In genomic region chr1:172957491-172957890, GRCh38 we compare ENCODE assay signal across 34 cellular contexts.
"Had no signal": no experiment of that assay in that cellular context is flagged by ENCODE, and none has a peak within 500 bp of the region (broad histone marks: within the 10 kb centered on the region; RNA-seq: fewer than 3 reads in every experiment).

No MANE protein-coding gene starts in this region.

- H3K9me3 Mint-ChIP-seq: activated CD4-positive, alpha-beta memory T cell treated with anti-CD3 and anti-CD28 coated beads for 36 hours; activated CD4-positive, alpha-beta T cell treated with anti-CD3 and anti-CD28 coated beads, Interleukin-2, amount 10 ng/mL, durations not matched to agents 24 days and 14 days; activated naive CD4-positive, alpha-beta T cell treated with anti-CD3 and anti-CD28 coated beads for 36 hours; activated naive CD4-positive, alpha-beta T cell treated with anti-CD3 and anti-CD28 coated beads, Interleukin-2, amount 50 U/mL, for 24 hours; activated naive CD8-positive, alpha-beta T cell treated with anti-CD3 and anti-CD28 coated beads for 36 hours; activated naive CD8-positive, alpha-beta T cell treated with anti-CD3 and anti-CD28 coated beads, Interleukin-2, amount 50 U/mL, for 24 hours; activated T-helper 1 cell treated with anti-CD3 and anti-CD28 coated beads, Interleukin-12 subunit alpha, Interleukin-12 subunit beta, Interleukin-2, Interleukin-4 antibody, amounts not matched to agents 30 ng/mL and 10 ng/mL and 1 ng/mL, durations not matched to agents 14 hours and 24 hours and 36 hours; activated T-helper 2 cell treated with anti-CD3 and anti-CD28 coated beads, Interferon-gamma antibody, Interleukin-2, Interleukin-4, amounts not matched to agents 10 μg/mL and 5 μg/mL and 100 μg/mL, durations not matched to agents 14 hours and 24 hours and 36 hours; effector memory CD8-positive, alpha-beta T cell; T-helper 2 cell treated with Interferon-gamma antibody and Interleukin-4, amounts not matched to agents 5 μg/mL and 100 μg/mL, for 36 hours had no signal

- H3K4me1 Mint-ChIP-seq: activated CD4-positive, alpha-beta T cell treated with anti-CD3 and anti-CD28 coated beads, Interleukin-2, amount 10 ng/mL, durations not matched to agents 24 days and 14 days; activated CD8-positive, alpha-beta memory T cell treated with anti-CD3 and anti-CD28 coated beads, Interleukin-2, amount 10 ng/mL, durations not matched to agents 7 days and 5 days; activated naive CD4-positive, alpha-beta T cell treated with anti-CD3 and anti-CD28 coated beads, Interleukin-2, amount 50 U/mL, for 24 hours had no signal

- H3K27ac ChIP-seq: adrenal gland, body of pancreas, epithelial cell of prostate, esophagus squamous epithelium, gastroesophageal sphincter, heart right ventricle had no signal

- H3K27ac Mint-ChIP-seq: activated CD4-positive, alpha-beta memory T cell treated with anti-CD3 and anti-CD28 coated beads for 36 hours; activated CD4-positive, alpha-beta T cell treated with anti-CD3 and anti-CD28 coated beads for 36 hours; activated CD4-positive, alpha-beta T cell treated with anti-CD3 and anti-CD28 coated beads, Interleukin-2, amount 10 ng/mL, durations not matched to agents 24 days and 14 days; activated CD8-positive, alpha-beta memory T cell treated with anti-CD3 and anti-CD28 coated beads, Interleukin-2, amount 10 ng/mL, durations not matched to agents 7 days and 5 days; activated CD8-positive, alpha-beta T cell treated with anti-CD3 and anti-CD28 coated beads, Interleukin-2, amount 10 ng/mL, durations not matched to agents 7 days and 5 days; activated naive CD4-positive, alpha-beta T cell treated with anti-CD3 and anti-CD28 coated beads for 36 hours; activated naive CD4-positive, alpha-beta T cell treated with anti-CD3 and anti-CD28 coated beads, Interleukin-2, amount 50 U/mL, for 24 hours; activated naive CD8-positive, alpha-beta T cell treated with anti-CD3 and anti-CD28 coated beads for 36 hours; activated naive CD8-positive, alpha-beta T cell treated with anti-CD3 and anti-CD28 coated beads, Interleukin-2, amount 50 U/mL, for 24 hours; activated T-helper 1 cell treated with anti-CD3 and anti-CD28 coated beads, Interleukin-12 subunit alpha, Interleukin-12 subunit beta, Interleukin-2, Interleukin-4 antibody, amounts not matched to agents 30 ng/mL and 10 ng/mL and 1 ng/mL, durations not matched to agents 14 hours and 24 hours and 36 hours; activated T-helper 2 cell treated with anti-CD3 and anti-CD28 coated beads, Interferon-gamma antibody, Interleukin-2, Interleukin-4, amounts not matched to agents 10 μg/mL and 5 μg/mL and 100 μg/mL, durations not matched to agents 14 hours and 24 hours and 36 hours; effector memory CD8-positive, alpha-beta T cell; T-helper 17 cell; T-helper 2 cell treated with Interferon-gamma antibody and Interleukin-4, amounts not matched to agents 5 μg/mL and 100 μg/mL, for 36 hours had no signal

- ATAC-seq: activated CD4-positive, alpha-beta T cell treated with anti-CD3 and anti-CD28 coated beads for 36 hours; activated CD8-positive, alpha-beta memory T cell treated with anti-CD3 and anti-CD28 coated beads, Interleukin-2, amount 10 ng/mL, durations not matched to agents 7 days and 5 days; activated CD8-positive, alpha-beta T cell treated with anti-CD3 and anti-CD28 coated beads, Interleukin-2, amount 10 ng/mL, durations not matched to agents 7 days and 5 days; activated naive CD8-positive, alpha-beta T cell treated with anti-CD3 and anti-CD28 coated beads, Interleukin-2, amount 50 U/mL, for 24 hours; body of pancreas; effector memory CD8-positive, alpha-beta T cell; gastroesophageal sphincter; heart right ventricle; T-helper 17 cell had no signal

- H3K4me3 ChIP-seq: adrenal gland, body of pancreas, esophagus squamous epithelium, gastroesophageal sphincter, heart right ventricle had no signal

- H3K36me3 ChIP-seq: adrenal gland, esophagus squamous epithelium, gastroesophageal sphincter, heart right ventricle had no signal

- FAIRE-seq: colon had no signal

- H3K27me3 Mint-ChIP-seq: activated CD4-positive, alpha-beta memory T cell treated with anti-CD3 and anti-CD28 coated beads for 36 hours; activated naive CD4-positive, alpha-beta T cell treated with anti-CD3 and anti-CD28 coated beads, Interleukin-2, amount 50 U/mL, for 24 hours; activated naive CD8-positive, alpha-beta T cell treated with anti-CD3 and anti-CD28 coated beads for 36 hours; T-helper 17 cell had no signal

- H3K4me3 Mint-ChIP-seq: activated CD4-positive, alpha-beta memory T cell treated with anti-CD3 and anti-CD28 coated beads for 36 hours; activated CD4-positive, alpha-beta T cell treated with anti-CD3 and anti-CD28 coated beads for 36 hours; activated CD4-positive, alpha-beta T cell treated with anti-CD3 and anti-CD28 coated beads, Interleukin-2, amount 10 ng/mL, durations not matched to agents 24 days and 14 days; activated CD8-positive, alpha-beta memory T cell treated with anti-CD3 and anti-CD28 coated beads, Interleukin-2, amount 10 ng/mL, durations not matched to agents 7 days and 5 days; activated CD8-positive, alpha-beta T cell treated with anti-CD3 and anti-CD28 coated beads, Interleukin-2, amount 10 ng/mL, durations not matched to agents 7 days and 5 days; activated naive CD4-positive, alpha-beta T cell treated with anti-CD3 and anti-CD28 coated beads for 36 hours; activated naive CD4-positive, alpha-beta T cell treated with anti-CD3 and anti-CD28 coated beads, Interleukin-2, amount 50 U/mL, for 24 hours; activated naive CD8-positive, alpha-beta T cell treated with anti-CD3 and anti-CD28 coated beads for 36 hours; activated naive CD8-positive, alpha-beta T cell treated with anti-CD3 and anti-CD28 coated beads, Interleukin-2, amount 50 U/mL, for 24 hours; activated T-helper 1 cell treated with anti-CD3 and anti-CD28 coated beads, Interleukin-12 subunit alpha, Interleukin-12 subunit beta, Interleukin-2, Interleukin-4 antibody, amounts not matched to agents 30 ng/mL and 10 ng/mL and 1 ng/mL, durations not matched to agents 14 hours and 24 hours and 36 hours; effector memory CD8-positive, alpha-beta T cell; T-helper 17 cell; T-helper 2 cell treated with Interferon-gamma antibody and Interleukin-4, amounts not matched to agents 5 μg/mL and 100 μg/mL, for 36 hours had no signal

- H3K4me1 ChIP-seq: adrenal gland had no signal

- H3K27me3 ChIP-seq: adrenal gland, body of pancreas, esophagus squamous epithelium, gastroesophageal sphincter, heart right ventricle had no signal

- DNase-seq: activated CD4-positive, alpha-beta memory T cell treated with anti-CD3 and anti-CD28 coated beads for 36 hours; activated CD4-positive, alpha-beta T cell treated with anti-CD3 and anti-CD28 coated beads for 36 hours; activated CD4-positive, alpha-beta T cell treated with anti-CD3 and anti-CD28 coated beads, Interleukin-2, amount 10 ng/mL, durations not matched to agents 24 days and 14 days; activated CD4-positive, CD25-positive, alpha-beta regulatory T cell; activated CD4-positive, CD25-positive, alpha-beta regulatory T cell treated with anti-CD3 and anti-CD28 coated beads, Interleukin-2, amount 50 U/mL, for 72 hours; activated CD8-positive, alpha-beta memory T cell treated with anti-CD3 and anti-CD28 coated beads, Interleukin-2, amount 10 ng/mL, durations not matched to agents 7 days and 5 days; activated CD8-positive, alpha-beta memory T cell treated with anti-CD3 and anti-CD28 coated beads, Interleukin-2, amount 50 U/mL, for 4 hours; activated CD8-positive, alpha-beta T cell treated with anti-CD3 and anti-CD28 coated beads, Interleukin-2, amount 10 ng/mL, durations not matched to agents 7 days and 5 days; activated effector memory CD4-positive, alpha-beta T cell treated with anti-CD3 and anti-CD28 coated beads, Interleukin-2, amount 50 U/mL, for 16 hours; activated naive CD4-positive, alpha-beta T cell treated with anti-CD3 and anti-CD28 coated beads for 36 hours; activated naive CD8-positive, alpha-beta T cell treated with anti-CD3 and anti-CD28 coated beads for 36 hours; activated naive CD8-positive, alpha-beta T cell treated with anti-CD3 and anti-CD28 coated beads, Interleukin-2, amount 50 U/mL, for 24 hours; activated T-cell treated with anti-CD3 and anti-CD28 coated beads, Interleukin-2, amount 50 U/mL, for 1 hour; activated T-cell treated with anti-CD3 and anti-CD28 coated beads, Interleukin-2, amount 50 U/mL, for 48 hours; adrenal gland; amygdala; aorta; body of pancreas; caudate nucleus; cortex of kidney; effector CD4-positive, alpha-beta T cell; effector memory CD8-positive, alpha-beta T cell; esophagus squamous epithelium; foreskin melanocyte; heart right ventricle; T-helper 17 cell; T1000 had no signal

- H3K9me3 ChIP-seq: adrenal gland, body of pancreas, esophagus squamous epithelium, gastroesophageal sphincter had no signal

- H3K36me3 Mint-ChIP-seq: activated CD4-positive, alpha-beta memory T cell treated with anti-CD3 and anti-CD28 coated beads for 36 hours; activated CD8-positive, alpha-beta memory T cell treated with anti-CD3 and anti-CD28 coated beads, Interleukin-2, amount 10 ng/mL, durations not matched to agents 7 days and 5 days; activated naive CD4-positive, alpha-beta T cell treated with anti-CD3 and anti-CD28 coated beads, Interleukin-2, amount 50 U/mL, for 24 hours; activated naive CD8-positive, alpha-beta T cell treated with anti-CD3 and anti-CD28 coated beads for 36 hours had no signal
